9 cellular contexts compared by ENCODE assay signal in the genomic region with DNA sequence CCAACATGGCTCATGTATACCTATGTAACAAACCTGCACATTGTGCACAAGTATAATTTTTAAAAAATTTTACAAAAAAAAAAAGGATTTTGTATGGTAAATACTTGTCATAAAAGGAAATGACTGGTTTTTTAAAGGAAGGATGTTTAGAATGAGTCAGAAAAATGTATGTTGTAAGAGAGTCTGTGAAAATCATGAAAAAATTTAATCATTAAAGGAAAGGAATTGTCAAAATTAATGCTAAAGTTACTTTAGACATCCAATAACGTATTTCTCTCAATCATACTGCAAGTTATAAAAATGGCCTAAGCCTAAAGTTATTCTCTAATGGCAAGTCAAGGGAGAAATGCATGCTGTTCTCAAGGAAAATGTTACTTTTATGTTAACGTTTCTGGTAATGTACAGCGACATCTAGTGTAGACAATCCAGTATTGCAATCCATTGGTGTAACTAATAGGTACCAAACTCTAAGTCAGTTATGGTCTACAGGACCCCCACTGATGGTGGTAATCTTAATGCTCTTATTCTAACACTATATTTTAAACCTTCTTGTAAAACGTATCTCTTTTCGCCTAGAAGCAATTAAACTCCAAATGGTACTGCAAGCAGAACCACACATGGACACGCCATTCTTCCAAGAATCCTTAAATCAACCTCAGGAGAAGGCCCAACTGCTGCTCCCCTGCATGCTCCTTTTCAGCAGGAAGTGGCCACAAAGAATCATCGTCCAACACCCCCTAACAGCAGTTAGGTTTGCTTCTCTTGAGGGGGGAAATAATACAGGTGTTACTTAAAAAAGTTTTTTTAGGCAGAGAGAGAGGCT. TPM values are rescaled to one million over a fixed set of nuclear protein-coding genes. Genes with fewer than 3 reads are reported as not detected.
A peak's percentile ranks its signal among the peaks of the same experiment; 100 is the strongest.
DNase-seq lines count a peak whose midpoint lies in the region; TF ChIP-seq lines count a peak whose summit lies in the region.
"Had no signal": no experiment of that assay in that cellular context is flagged by ENCODE, and none has a peak within 500 bp of the region (broad histone marks: within the 10 kb centered on the region; RNA-seq: fewer than 3 reads in every experiment).

No MANE protein-coding gene starts in this region.

- 0 out of 2 replicates have a peak, but pooled peaks cover 9% of the 10 kb centered on the region for H3K79me2 ChIP-seq in Loucy (ENCODE audit: insufficient read depth, low read length)

- no peaks in the 10 kb centered on the region for H4K20me1 ChIP-seq in Loucy (ENCODE audit: insufficient read depth, low read length, poor library complexity, severe bottlenecking)

- no peak overlapping the region for H3K4me2 ChIP-seq in Loucy (ENCODE audit: low read depth, low read length, poor library complexity, severe bottlenecking)

- no peak for TF ChIP-seq POLR2A in sigmoid colon (IDR thresholded peaks at IDR 0.05)

- H3K9me2 ChIP-seq in Loucy (replicated peaks; ENCODE audit: low read depth, low read length): no peaks in the 10 kb centered on the region

- H3K9me3 ChIP-seq in Loucy (ENCODE audit: insufficient read depth, low read depth, low read length) (no peaks in the 10 kb centered on the region), sigmoid colon (no peaks in the 10 kb centered on the region), MG63 (no peaks in the 10 kb centered on the region)

- H3K4me1 ChIP-seq in Loucy (ENCODE audit: insufficient read depth, low read length, poor library complexity, severe bottlenecking): peaks cover 4% of the 10 kb centered on the region
- peaks cover 0 to 29% (median 23%) of the 10 kb centered on the region in 4 donors for H3K4me1 ChIP-seq in sigmoid colon

- WGBS in sigmoid colon, 2 donors: 51 to 55% methylated on average over 7 of the region's 7 CpGs

- intact Hi-C loops in sigmoid colon (cut with DNase I): no loop called here

- TF ChIP-seq EP300 in sigmoid colon (IDR thresholded peaks at IDR 0.05): no peak

- DNase-seq in NOMO-1 treated with DMSO at 0.1 percent for 48 hours (lab: John Stamatoyannopoulos, UW; ENCODE audit: unreplicated experiment): peak; percentile 79
- no peak for DNase-seq in NOMO-1 treated with dmso at 0.1 percent for 144 hours (lab: John Stamatoyannopoulos, UW; ENCODE audit: unreplicated experiment)
- DNase-seq in SKM-1 (lab: John Stamatoyannopoulos, UW; ENCODE audit: unreplicated experiment): peak; percentile 31
- peak; percentile 77 for DNase-seq in fibroblast of pulmonary artery (ENCODE audit: low read depth)
- no peak for DNase-seq in sigmoid colon
- no peak for DNase-seq in MG63
- no peak for DNase-seq in activated T-cell treated with anti-CD3 and anti-CD28 coated beads, Interleukin-2, amount 50 U/mL, for 48 hours
- DNase-seq: stimulated activated naive B cell treated with anti-CD40 and anti-IgM and Interleukin-4, amounts not matched to agents 10 μg/mL and 1 μg/mL and 100 μg/mL, for 72 hours had no signal

- H2AFZ ChIP-seq in Loucy (ENCODE audit: low read length): no peak overlapping the region

- no peak overlapping the region for H3K9ac ChIP-seq in Loucy (ENCODE audit: low read depth, low read length, poor library complexity, severe bottlenecking)

- H3K4me3 ChIP-seq in Loucy (ENCODE audit: low read length, poor library complexity, severe bottlenecking): no peak overlapping the region
- H3K4me3 ChIP-seq in fibroblast of pulmonary artery (replicated peaks; ENCODE audit: low read depth, low read length): no peak overlapping the region
- no peak overlapping the region for H3K4me3 ChIP-seq in sigmoid colon
- no peak overlapping the region for H3K4me3 ChIP-seq in MG63

- H3K27me3 ChIP-seq in Loucy (ENCODE audit: insufficient read depth, low read length, poor library complexity, severe bottlenecking): no peaks in the 10 kb centered on the region
- no peaks in the 10 kb centered on the region for H3K27me3 ChIP-seq in sigmoid colon
- H3K27me3 ChIP-seq in MG63: no peaks in the 10 kb centered on the region

- no peaks in the 10 kb centered on the region for H3F3A ChIP-seq in Loucy (ENCODE audit: low read depth)

- no peaks in the 10 kb centered on the region for H3K36me3 ChIP-seq in Loucy (ENCODE audit: insufficient read depth, low read length)
- H3K36me3 ChIP-seq in sigmoid colon: no peaks in the 10 kb centered on the region
- H3K36me3 ChIP-seq in MG63: peaks cover 20% of the 10 kb centered on the region

- H3K27ac ChIP-seq in sigmoid colon: no peak overlapping the region

- TF ChIP-seq CTCF in Loucy (conservative IDR thresholded peaks at IDR 0.05; ENCODE audit: low read length) (peak; percentile 85), fibroblast of pulmonary artery (IDR thresholded peaks at IDR 0.05; ENCODE audit: low read length, missing control alignments) (peak; percentile 73), sigmoid colon (IDR thresholded peaks at IDR 0.05) (peak; percentile 31 to 73 (median 61))

RNA-seq across cellular contexts. Expression of gene NCEH1, which starts 35.3 kb away (rescaled TPM):
- total RNA-seq in sigmoid colon: 1 to 10 TPM; 1.6 to 3.6 (median 2.4) TPM
- 10 to 100 TPM in 2 of 3 donors, 1 to 10 TPM in 1; 3.0 to 12.8 (median 12.0) TPM for polyA plus RNA-seq in sigmoid colon
- 24.8 and 26.1 TPM in 2 replicates for total RNA-seq in MG63 (2014; rRNA removed; shearing (Covaris generic); ENCODE audit: low replicate concordance)

Comparison
In these comparisons a context has a peak if more than half of its experiments do, and no peak if none do; other contexts are left out.
1. DNase-seq: peak in NOMO-1 treated with DMSO at 0.1 percent for 48 hours (single experiment), SKM-1 (single experiment) and fibroblast of pulmonary artery (single experiment); none in NOMO-1 treated with dmso at 0.1 percent for 144 hours (single experiment), sigmoid colon (single experiment), MG63 (single experiment) and activated T-cell treated with anti-CD3 and anti-CD28 coated beads, Interleukin-2, amount 50 U/mL, for 48 hours (0 of 2).
2. Peak in every context shown above with its lines, with median percentiles within 50 percentile points of each other: CTCF ChIP-seq.